Comparison of ENCODE assay signal across 3 cellular contexts in the genomic region with DNA sequence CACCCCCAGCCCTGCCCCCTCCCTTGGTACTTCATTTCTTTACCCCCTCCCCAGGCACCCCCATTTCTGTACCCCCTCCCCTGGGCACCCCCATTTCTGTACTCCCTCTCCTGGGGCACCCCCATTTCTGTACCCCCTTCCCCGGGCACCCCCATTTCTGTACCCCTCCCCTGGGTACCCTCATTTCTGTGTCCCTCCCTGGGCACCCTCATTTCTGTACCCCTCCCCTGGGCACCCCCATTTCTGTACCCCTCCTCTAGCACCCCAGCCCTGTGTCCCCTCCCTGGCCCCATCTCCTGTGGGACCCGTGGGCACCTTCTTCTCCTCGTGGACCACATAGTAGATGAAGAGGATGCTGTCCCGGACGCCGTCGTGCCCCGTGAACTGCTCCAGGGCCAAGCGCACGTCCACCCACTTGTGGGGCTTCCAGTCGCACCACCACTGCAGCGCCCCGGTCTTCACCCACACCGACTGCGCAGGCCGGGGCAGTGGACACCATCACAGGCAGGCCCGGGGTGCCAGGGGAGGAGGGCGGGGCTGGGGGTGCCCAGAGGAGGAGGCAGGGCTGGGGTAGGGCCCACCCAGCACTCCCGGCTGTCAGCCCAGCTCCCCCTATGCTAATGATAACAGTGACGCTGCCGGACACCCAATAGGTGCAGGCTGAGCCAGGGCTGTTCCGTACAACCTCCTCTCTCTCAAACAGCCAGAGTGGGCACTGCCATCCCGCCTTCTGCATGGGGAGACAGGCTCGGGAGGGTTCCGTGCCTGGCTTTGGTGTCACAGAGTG.
TF ChIP-seq lines count a peak whose summit lies in the region.

No MANE protein-coding gene starts in this region.

TF ChIP-seq in SK-N-SH, 30 proteins besides CTCF, POLR2A, EP300 and RAD21 (continues in another document):
- TF ChIP-seq SMC3 (IDR thresholded peaks at IDR 0.05; ENCODE audit: low read depth, low read length) (no peak), JUND (IDR thresholded peaks at IDR 0.05) (no peak), TEAD4 (IDR thresholded peaks at IDR 0.05; ENCODE audit: borderline replicate concordance, insufficient read depth) (no peak), RFX5 (IDR thresholded peaks at IDR 0.05; ENCODE audit: low read length) (no peak), NRF1 (IDR thresholded peaks at IDR 0.05; ENCODE audit: low read depth, low read length) (no peak), RXRA (IDR thresholded peaks at IDR 0.05; ENCODE audit: borderline replicate concordance, low read depth) (no peak), REST (IDR thresholded peaks at IDR 0.05; ENCODE audit: low read depth, low read length) (no peak), FOSL2 (IDR thresholded peaks at IDR 0.05; ENCODE audit: borderline replicate concordance, low read depth) (no peak), TAF1 (IDR thresholded peaks at IDR 0.05; ENCODE audit: borderline replicate concordance, low read depth, low read length) (no peak), USF1 (IDR thresholded peaks at IDR 0.05; ENCODE audit: borderline replicate concordance, low read depth) (no peak)
- TF ChIP-seq, protein P1, sequence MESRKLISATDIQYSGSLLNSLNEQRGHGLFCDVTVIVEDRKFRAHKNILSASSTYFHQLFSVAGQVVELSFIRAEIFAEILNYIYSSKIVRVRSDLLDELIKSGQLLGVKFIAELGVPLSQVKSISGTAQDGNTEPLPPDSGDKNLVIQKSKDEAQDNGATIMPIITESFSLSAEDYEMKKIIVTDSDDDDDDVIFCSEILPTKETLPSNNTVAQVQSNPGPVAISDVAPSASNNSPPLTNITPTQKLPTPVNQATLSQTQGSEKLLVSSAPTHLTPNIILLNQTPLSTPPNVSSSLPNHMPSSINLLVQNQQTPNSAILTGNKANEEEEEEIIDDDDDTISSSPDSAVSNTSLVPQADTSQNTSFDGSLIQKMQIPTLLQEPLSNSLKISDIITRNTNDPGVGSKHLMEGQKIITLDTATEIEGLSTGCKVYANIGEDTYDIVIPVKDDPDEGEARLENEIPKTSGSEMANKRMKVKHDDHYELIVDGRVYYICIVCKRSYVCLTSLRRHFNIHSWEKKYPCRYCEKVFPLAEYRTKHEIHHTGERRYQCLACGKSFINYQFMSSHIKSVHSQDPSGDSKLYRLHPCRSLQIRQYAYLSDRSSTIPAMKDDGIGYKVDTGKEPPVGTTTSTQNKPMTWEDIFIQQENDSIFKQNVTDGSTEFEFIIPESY (IDR thresholded peaks at IDR 0.05; ENCODE audit: borderline replicate concordance, low read depth), result no peak

TF ChIP-seq in SK-N-SH treated with all-trans-retinoic acid at 6 μM for 48 hours, 23 proteins besides CTCF, POLR2A, EP300 and RAD21:
- no peak for TF ChIP-seq SNAI2 (CRISPR knock-in tag; IDR thresholded peaks at IDR 0.05)
- no peak for TF ChIP-seq ARNTL (CRISPR knock-in tag; IDR thresholded peaks at IDR 0.05; ENCODE audit: borderline replicate concordance, low read depth)
- TF ChIP-seq ZNF565 (CRISPR knock-in tag; conservative IDR thresholded peaks at IDR 0.05; ENCODE audit: low read depth), result no peak
- TF ChIP-seq RARB (CRISPR knock-in tag; IDR thresholded peaks at IDR 0.05), result no peak
- TF ChIP-seq TSHZ2 (CRISPR knock-in tag; IDR thresholded peaks at IDR 0.05), result no peak

TF ChIP-seq in GM12878, 131 proteins besides CTCF, POLR2A, EP300 and RAD21:
- TF ChIP-seq REST (IDR thresholded peaks at IDR 0.05; ENCODE audit: low read depth, low read length) (no peak), USF2 (IDR thresholded peaks at IDR 0.05; ENCODE audit: borderline replicate concordance, low read depth, low read length) (no peak), JUND (IDR thresholded peaks at IDR 0.05; ENCODE audit: low read depth, low read length) (no peak), MAX (IDR thresholded peaks at IDR 0.05; ENCODE audit: low read depth, low read length) (no peak), IRF4 (IDR thresholded peaks at IDR 0.05; ENCODE audit: low read depth, low read length) (no peak), BRCA1 (IDR thresholded peaks at IDR 0.05; ENCODE audit: low read depth, low read length) (no peak)
TF ChIP-seq in GM12878: peak in this region for 0.
